In genomic region chr20:37347891-37348642, GRCh38 we compare ENCODE assay signal across 8 cellular contexts. TPM values are rescaled to one million over a fixed set of nuclear protein-coding genes. Genes with fewer than 3 reads are reported as not detected.
DNase-seq lines count a peak whose midpoint lies in the region; FAIRE-seq and TF ChIP-seq lines count a peak whose summit lies in the region.
"Had no signal": no experiment of that assay in that cellular context is flagged by ENCODE, and none has a peak within 500 bp of the region (broad histone marks: within the 10 kb centered on the region; RNA-seq: fewer than 3 reads in every experiment).

No MANE protein-coding gene starts in this region.

- intact Hi-C loops in endothelial cell of umbilical vein (cut with micrococcal nuclease): loop anchor here (2.0 to 5.0 kb wide), 2 partner anchors 37 to 51 kb away; no protein-coding TSS in a partner anchor

- H3K4me2 ChIP-seq in Karpas-422 (ENCODE audit: low read depth, low read length, poor library complexity, severe bottlenecking) (no peak overlapping the region), endothelial cell of umbilical vein (ENCODE audit: insufficient read depth, low read length) (peak overlapping the region; percentile 16), smooth muscle cell (peak overlapping the region; percentile 94)

- TF ChIP-seq POLR2A in endothelial cell of umbilical vein (IDR thresholded peaks at IDR 0.05; ENCODE audit: low read depth, low read length): no peak

- H2AFZ ChIP-seq in Karpas-422 (ENCODE audit: low read length): no peak overlapping the region
- H2AFZ ChIP-seq in endothelial cell of umbilical vein (ENCODE audit: low read depth, low read length): no peak overlapping the region
- no peak overlapping the region for H2AFZ ChIP-seq in smooth muscle cell (ENCODE audit: low read depth)

- FAIRE-seq in endothelial cell of umbilical vein (lab: Jason Lieb, UNC): no peak

- H4K20me1 ChIP-seq in Karpas-422 (ENCODE audit: insufficient read depth, low read depth, low read length) (peaks cover 19% of the 10 kb centered on the region), endothelial cell of umbilical vein (replicated peaks; ENCODE audit: control insufficient read depth, extremely low read depth, insufficient read depth, low read length) (peaks cover 3% of the 10 kb centered on the region), smooth muscle cell (ENCODE audit: low read depth) (peaks cover 64% of the 10 kb centered on the region)

- H3K9me3 ChIP-seq in Karpas-422 (ENCODE audit: low read length) (no peaks in the 10 kb centered on the region), endothelial cell of umbilical vein (replicated peaks; ENCODE audit: control insufficient read depth, insufficient read depth, low read length) (no peaks in the 10 kb centered on the region), smooth muscle cell (replicated peaks; ENCODE audit: low read depth) (no peaks in the 10 kb centered on the region)

- CTCF ChIA-PET in endothelial cell of umbilical vein (lab: Charles Lee): interaction anchor here (1.0 to 1.1 kb wide), 2 partner anchors 9 to 13 kb away, joined by 3 to 6 read pairs; no protein-coding TSS in a partner anchor

- no peaks in the 10 kb centered on the region for H3K9me2 ChIP-seq in Karpas-422 (replicated peaks; ENCODE audit: insufficient read depth, low read length)

- no peak for TF ChIP-seq CTCF in GM10266 (IDR thresholded peaks at IDR 0.05; ENCODE audit: control insufficient read depth, insufficient read depth, low read depth, missing control alignments)
- no peak for TF ChIP-seq CTCF in endothelial cell of umbilical vein (IDR thresholded peaks at IDR 0.05; ENCODE audit: extremely low read depth in 1 of 2, insufficient read depth in 1 of 2, low read depth in 1 of 2, low read length in 2 of 2)
- TF ChIP-seq CTCF in smooth muscle cell (IDR thresholded peaks at IDR 0.05; ENCODE audit: borderline replicate concordance, insufficient read depth, poor library complexity, severe bottlenecking): no peak

- BruUV-seq in endothelial cell of umbilical vein (replicated peaks; lab: Mats Ljungman, UMichigan): no TSS peak

- 75% methylated on average over 11 of the region's 11 CpGs for WGBS in smooth muscle cell (ENCODE audit: low lambda C conversion rate)

- peak overlapping the region; percentile 87 for H3K27ac ChIP-seq in Karpas-422 (ENCODE audit: low read length)
- no peak overlapping the region for H3K27ac ChIP-seq in endothelial cell of umbilical vein (ENCODE audit: insufficient read depth, low read depth, low read length)
- peak overlapping the region; percentile 45 for H3K27ac ChIP-seq in smooth muscle cell (ENCODE audit: low read depth)

- no peaks in the 10 kb centered on the region for H3F3A ChIP-seq in smooth muscle cell (ENCODE audit: low read depth)

- dilution Hi-C loops in endothelial cell of umbilical vein (cut with MboI; ENCODE audit: extremely low pct_ligation_motif_present, low sequenced_read_pairs): no loop called here

- DNase-seq in GM10266 (ENCODE audit: extremely low spot score) (peak; percentile 33), Karpas-422 (no peak), endothelial cell of umbilical vein (ENCODE audit: low read depth, low spot score) (no peak), smooth muscle cell (lab: John Stamatoyannopoulos, UW; ENCODE audit: unreplicated experiment) (no peak), mucosa of gallbladder (ENCODE audit: low spot score) (no peak), NCI-H1436 (lab: John Stamatoyannopoulos, UW) (no peak)
- no peak for DNase-seq in effector CD4-positive, alpha-beta T cell
- DNase-seq: amniotic stem cell had no signal

- H3K36me3 ChIP-seq in Karpas-422 (ENCODE audit: insufficient read depth, low read length) (0 out of 2 replicates have a peak, but pooled peaks cover 8% of the 10 kb centered on the region), endothelial cell of umbilical vein (ENCODE audit: control insufficient read depth in 2 of 2, extremely low read depth in 1 of 2, insufficient read depth in 2 of 2, low read length in 2 of 2) (peaks cover 3 to 6% of the 10 kb centered on the region in 2 experiments), smooth muscle cell (ENCODE audit: low read depth) (no peaks in the 10 kb centered on the region)

- H3K9ac ChIP-seq in Karpas-422 (ENCODE audit: low read length): peak overlapping the region; percentile 1; the same call in 1 of the 2 replicates
- H3K9ac ChIP-seq in endothelial cell of umbilical vein (replicated peaks; ENCODE audit: extremely low read depth, insufficient read depth, low read length): no peak overlapping the region
- no peak overlapping the region for H3K9ac ChIP-seq in smooth muscle cell (ENCODE audit: low read depth)

- peaks cover 70% of the 10 kb centered on the region for H3K4me1 ChIP-seq in Karpas-422 (ENCODE audit: low read length)
- H3K4me1 ChIP-seq in endothelial cell of umbilical vein (ENCODE audit: control insufficient read depth, extremely low read depth, insufficient read depth, low read length): peaks cover 16% of the 10 kb centered on the region
- H3K4me1 ChIP-seq in smooth muscle cell (ENCODE audit: low read depth): peaks cover 6% of the 10 kb centered on the region

- POLR2A ChIA-PET in endothelial cell of umbilical vein (lab: Charles Lee): no interaction called here

- H3K9me1 ChIP-seq in endothelial cell of umbilical vein (replicated peaks; ENCODE audit: control insufficient read depth, extremely low read depth, insufficient read depth, low read length): no peaks in the 10 kb centered on the region

- H3K79me2 ChIP-seq in Karpas-422 (ENCODE audit: low read length) (peaks cover 64% of the 10 kb centered on the region), endothelial cell of umbilical vein (ENCODE audit: control insufficient read depth, insufficient read depth, low read length) (peaks cover 65% of the 10 kb centered on the region), smooth muscle cell (ENCODE audit: low read depth) (peaks cover 77% of the 10 kb centered on the region)

- H3K4me3 ChIP-seq in Karpas-422 (ENCODE audit: low read length) (no peak overlapping the region), endothelial cell of umbilical vein (replicated peaks in 1 of 3; ENCODE audit: insufficient read depth in 1 of 3, low read depth in 1 of 3, low read length in 3 of 3) (no peak overlapping the region), smooth muscle cell (peak overlapping the region; percentile 80)

- H3K27me3 ChIP-seq in Karpas-422 (ENCODE audit: low read length) (no peaks in the 10 kb centered on the region), endothelial cell of umbilical vein (ENCODE audit: control insufficient read depth in 2 of 2, insufficient read depth in 2 of 2, low read length in 2 of 2) (no peaks in the 10 kb centered on the region), smooth muscle cell (ENCODE audit: low read depth) (no peaks in the 10 kb centered on the region)

TF ChIP-seq in endothelial cell of umbilical vein, 7 proteins besides CTCF, POLR2A, EP300 and RAD21:
- TF ChIP-seq MYC (IDR thresholded peaks at IDR 0.05; ENCODE audit: low read depth, low read length) (no peak), FOS (IDR thresholded peaks at IDR 0.05; ENCODE audit: borderline replicate concordance, insufficient read depth, low read length) (no peak)

RNA-seq across cellular contexts. Expression of gene SRC, which starts 2.1 kb away (rescaled TPM):
- 39.9 and 41.5 TPM in 2 replicates for total RNA-seq in Karpas-422 (2014; rRNA removed; shearing (Covaris generic); ENCODE audit: low replicate concordance)
- 29.4 and 30.7 TPM in 2 replicates for total RNA-seq in endothelial cell of umbilical vein
- 22.6 and 22.8 TPM in 2 replicates for polyA plus RNA-seq in endothelial cell of umbilical vein
- polyA plus RNA-seq in endothelial cell of umbilical vein (2011; cell fraction: cytosol; rRNA removed): 15.6 and 20.5 TPM in 2 replicates
- polyA plus RNA-seq in endothelial cell of umbilical vein (2011; cell fraction: nucleus; rRNA removed): 61.8 and 62.6 TPM in 2 replicates
- polyA plus RNA-seq in endothelial cell of umbilical vein (2012): 27.1 and 37.5 TPM in 2 replicates
- polyA minus RNA-seq in endothelial cell of umbilical vein: 24.8 and 33.1 TPM in 2 replicates
- not detected for polyA minus RNA-seq in endothelial cell of umbilical vein (2011; cell fraction: cytosol; rRNA and poly(A)+ RNA removed)
- 36.5 and 36.6 TPM in 2 replicates for polyA minus RNA-seq in endothelial cell of umbilical vein (2011; cell fraction: nucleus; rRNA and poly(A)+ RNA removed)
- 26.7 and 36.5 TPM in 2 replicates for total RNA-seq in smooth muscle cell
- polyA plus RNA-seq in smooth muscle cell: 26.0 and 47.7 TPM in 2 replicates
- 210 TPM for total RNA-seq in mucosa of gallbladder

RNA-seq across cellular contexts. Expression of gene MANBAL, which starts 58.6 kb away (rescaled TPM):
- 7.7 and 8.5 TPM in 2 replicates for total RNA-seq in Karpas-422 (2014; rRNA removed; shearing (Covaris generic); ENCODE audit: low replicate concordance)
- 32.3 and 34.6 TPM in 2 replicates for total RNA-seq in endothelial cell of umbilical vein
- 104 and 115 TPM in 2 replicates for polyA plus RNA-seq in endothelial cell of umbilical vein
- polyA plus RNA-seq in endothelial cell of umbilical vein (2011; cell fraction: cytosol; rRNA removed): 76.2 and 86.7 TPM in 2 replicates
- 35.4 and 39.9 TPM in 2 replicates for polyA plus RNA-seq in endothelial cell of umbilical vein (2011; cell fraction: nucleus; rRNA removed)
- 49.7 and 56.4 TPM in 2 replicates for polyA plus RNA-seq in endothelial cell of umbilical vein (2012)
- 32.6 and 33.1 TPM in 2 replicates for polyA minus RNA-seq in endothelial cell of umbilical vein
- 25.5 TPM for polyA minus RNA-seq in endothelial cell of umbilical vein (2011; cell fraction: cytosol; rRNA and poly(A)+ RNA removed)
- 7.4 and 9.4 TPM in 2 replicates for polyA minus RNA-seq in endothelial cell of umbilical vein (2011; cell fraction: nucleus; rRNA and poly(A)+ RNA removed)
- total RNA-seq in smooth muscle cell: 28.1 and 33.7 TPM in 2 replicates
- 86.2 and 89.0 TPM in 2 replicates for polyA plus RNA-seq in smooth muscle cell
- 51.6 TPM for total RNA-seq in mucosa of gallbladder
